ENCODE assay signal across 28 cellular contexts in genomic region chr18:58596265-58596681, GRCh38. TPM values are rescaled to one million over a fixed set of nuclear protein-coding genes. Genes with fewer than 3 reads are reported as not detected.
DNase-seq lines count a peak whose midpoint lies in the region; ATAC-seq and TF ChIP-seq lines count a peak whose summit lies in the region.
"Had no signal": no experiment of that assay in that cellular context is flagged by ENCODE, and none has a peak within 500 bp of the region (broad histone marks: within the 10 kb centered on the region; RNA-seq: fewer than 3 reads in every experiment).

No MANE protein-coding gene starts in this region.

- 92% methylated on average over 2 of the region's 5 CpGs; no CpG with 5 or more reads in 1 of the 2 experiments for WGBS in IMR-90 (ENCODE audit: extremely low coverage in 2 of 2, insufficient read length in 1 of 2), 2 experiments
- 36 to 47% (median 41%) methylated on average over 3 to 5 of the region's 5 CpGs for WGBS in heart left ventricle, 4 donors

- no peaks in the 10 kb centered on the region for H3K36me3 Mint-ChIP-seq in nephron (ENCODE audit: low read depth)

- H2AFZ ChIP-seq in IMR-90 (replicated peaks; ENCODE audit: low read length, poor library complexity): no peak overlapping the region

- H3K36me3 ChIP-seq in BE2C (no peaks in the 10 kb centered on the region), IMR-90 (ENCODE audit: control insufficient read depth, insufficient read depth, low read length) (no peaks in the 10 kb centered on the region), heart left ventricle (peaks cover 0 to 8% (median 0%) of the 10 kb centered on the region in 9 donors)
- H3K36me3 ChIP-seq: colonic mucosa, esophagus squamous epithelium, gastroesophageal sphincter, lower lobe of right lung, spleen, uterus had no signal

- intact Hi-C loops in IMR-90 (cut with micrococcal nuclease) (no loop called here), heart left ventricle (cut with DNase I) (loop anchor here in 3 of 10 donors (5.0 to 10.0 kb wide), 3 partner anchors 49 to 76 kb away; partner anchors contain the start of gene MALT1 (in 1 of the 3))

- H3K18ac ChIP-seq in IMR-90 (ENCODE audit: low read depth, low read length): no peak overlapping the region

- POLR2A ChIA-PET in IMR-90 (lab: Charles Lee; ENCODE audit: unreplicated experiment): interaction anchor here (0.6 kb wide), 1 partner anchor 166 kb away, joined by 5 read pairs; no protein-coding TSS in a partner anchor

- BruUV-seq in IMR-90 (replicated peaks; lab: Mats Ljungman, UMichigan): no TSS peak

- CTCF ChIA-PET in IMR-90 (lab: Yijun Ruan, JAX): no interaction called here

- H3K27ac ChIP-seq in IMR-90 (ENCODE audit: insufficient read depth, low read length) (no peak overlapping the region), heart left ventricle (peak overlapping the region in 9 of 12 donors; percentile 32 to 86 (median 55))
- H3K27ac ChIP-seq: body of pancreas, colonic mucosa, esophagus squamous epithelium, gastroesophageal sphincter, lower lobe of right lung, spleen, uterus had no signal

- 0 out of 2 replicates have a peak overlapping the region, but pooled peaks have one; percentile 16 for H3K4ac ChIP-seq in IMR-90 (ENCODE audit: low read depth, low read length)

- peak overlapping the region; percentile 56; the same call in 1 of the 2 replicates for H4K91ac ChIP-seq in IMR-90 (ENCODE audit: insufficient read depth, low read depth, low read length)

- H2AK5ac ChIP-seq in IMR-90 (ENCODE audit: low read depth, low read length): no peak overlapping the region

- no peak overlapping the region for H3K4me3 ChIP-seq in BE2C (ENCODE audit: low read depth, low read length)
- no peak overlapping the region for H3K4me3 ChIP-seq in IMR-90 (ENCODE audit: insufficient read depth, low read depth, low read length)
- H3K4me3 ChIP-seq in heart left ventricle: no peak overlapping the region
- no peak overlapping the region for H3K4me3 ChIP-seq in foreskin fibroblast (ENCODE audit: low read depth in 1 of 2, low read length in 2 of 2)
- H3K4me3 ChIP-seq: body of pancreas, colonic mucosa, esophagus squamous epithelium, gastroesophageal sphincter, lower lobe of right lung, spleen, uterus had no signal

- peak; percentile 15 for DNase-seq in BE2C
- DNase-seq in IMR-90: no peak
- peak in 2 of 5 donors; percentile 52 to 63 for DNase-seq in heart left ventricle
- DNase-seq in foreskin fibroblast: no peak
- DNase-seq: activated CD4-positive, alpha-beta T cell treated with anti-CD3 and anti-CD28 coated beads for 1 hour; activated CD8-positive, alpha-beta T cell treated with anti-CD3 and anti-CD28 coated beads, Interleukin-2, amount 10 ng/mL, durations not matched to agents 7 days and 5 days; activated T-cell treated with anti-CD3 and anti-CD28 coated beads, Interleukin-2, amount 50 U/mL, for 1 hour; body of pancreas; Calu3; colonic mucosa; DND-41; esophagus squamous epithelium; lower lobe of right lung; NCI-H1105 treated with DMSO at 0.1 percent for 48 hours; NCI-H2029 treated with DMSO at 0.1 percent for 48 hours; NCI-H226; SIG-M5; spleen; stimulated activated CD4-positive, alpha-beta T cell treated with anti-CD3 and anti-CD28 coated beads, Interleukin-4, amount 100 ng/mL, for 1 hour; stimulated activated naive CD4-positive, alpha-beta T cell; T-cell; uterus had no signal

- no peak for ATAC-seq in IMR-90 (ENCODE audit: low read depth)
- peak; percentile 14 to 65 (median 42) for ATAC-seq in heart left ventricle
- ATAC-seq in HG03457 (IDR thresholded peaks at IDR 0.05; ENCODE audit: unreplicated experiment): no peak
- ATAC-seq in GM19035 (IDR thresholded peaks at IDR 0.05; ENCODE audit: unreplicated experiment): no peak
- ATAC-seq in GM18502 (IDR thresholded peaks at IDR 0.05; ENCODE audit: poor library complexity, unreplicated experiment): no peak
- ATAC-seq: activated CD8-positive, alpha-beta T cell treated with anti-CD3 and anti-CD28 coated beads, Interleukin-2, amount 10 ng/mL, durations not matched to agents 7 days and 5 days; body of pancreas; gastroesophageal sphincter; lower lobe of right lung; T-cell had no signal

- H2BK120ac ChIP-seq in IMR-90 (ENCODE audit: low read depth, low read length): peak overlapping the region; percentile 45; the same call in 1 of the 2 replicates

- H3K9me1 ChIP-seq in IMR-90 (ENCODE audit: insufficient read depth, low read length): peaks cover 10% of the 10 kb centered on the region

- H4K8ac ChIP-seq in IMR-90 (ENCODE audit: low read depth in 2 of 2, low read length in 2 of 2): no peak overlapping the region

- H2BK20ac ChIP-seq in IMR-90 (ENCODE audit: low read depth, low read length): no peak overlapping the region

- TF ChIP-seq CTCF in BE2C (IDR thresholded peaks at IDR 0.05; ENCODE audit: low read depth, low read length): no peak
- TF ChIP-seq CTCF in IMR-90 (conservative IDR thresholded peaks at IDR 0.05; ENCODE audit: low read depth, low read length): no peak
- TF ChIP-seq CTCF in heart left ventricle (IDR thresholded peaks at IDR 0.05): peak in 1 of 12 donors; percentile 16
- TF ChIP-seq CTCF in nephron (IDR thresholded peaks at IDR 0.05; ENCODE audit: unreplicated experiment in 3 of 3): no peak
- no peak for TF ChIP-seq CTCF in foreskin fibroblast (IDR thresholded peaks at IDR 0.05; ENCODE audit: low read depth, low read length)

- no peak overlapping the region for H2BK5ac ChIP-seq in IMR-90 (ENCODE audit: low read depth, low read length, poor library complexity, severe bottlenecking)

- H3K27ac Mint-ChIP-seq in nephron: peak overlapping the region in 2 of 3 experiments; percentile 57 to 70
- H3K27ac Mint-ChIP-seq: activated CD8-positive, alpha-beta T cell treated with anti-CD3 and anti-CD28 coated beads, Interleukin-2, amount 10 ng/mL, durations not matched to agents 7 days and 5 days; T-cell had no signal

- no peak overlapping the region for H2AK9ac ChIP-seq in IMR-90 (replicated peaks; ENCODE audit: low read depth, low read length, poor library complexity)

- peaks cover 33% of the 10 kb centered on the region for H3K4me1 Mint-ChIP-seq in nephron

- H4K5ac ChIP-seq in IMR-90 (ENCODE audit: low read depth, low read length): no peak overlapping the region

- H3K9me3 ChIP-seq in BE2C: no peaks in the 10 kb centered on the region
- H3K9me3 ChIP-seq in IMR-90 (ENCODE audit: control insufficient read depth, insufficient read depth, low read length): peaks cover 7% of the 10 kb centered on the region
- H3K9me3 ChIP-seq in heart left ventricle: peaks cover 0 to 13% (median 2%) of the 10 kb centered on the region in 12 donors
- H3K9me3 ChIP-seq: colonic mucosa, uterus had no signal

- H3K27me3 ChIP-seq in BE2C (no peaks in the 10 kb centered on the region), IMR-90 (ENCODE audit: control insufficient read depth, insufficient read depth, low read length) (no peaks in the 10 kb centered on the region), heart left ventricle (no peaks in the 10 kb centered on the region)
- H3K27me3 ChIP-seq: body of pancreas, colonic mucosa, esophagus squamous epithelium, gastroesophageal sphincter, spleen, uterus had no signal

- H3K4me1 ChIP-seq in BE2C (no peaks in the 10 kb centered on the region), IMR-90 (ENCODE audit: control insufficient read depth, insufficient read depth, low read length) (peaks cover 4% of the 10 kb centered on the region), heart left ventricle (peaks cover 0 to 61% (median 29%) of the 10 kb centered on the region in 12 donors)
- H3K4me1 ChIP-seq: body of pancreas, colonic mucosa, gastroesophageal sphincter, lower lobe of right lung, spleen, uterus had no signal

- H3K27me3 Mint-ChIP-seq in nephron (ENCODE audit: low read depth): no peaks in the 10 kb centered on the region
- H3K27me3 Mint-ChIP-seq: T-cell had no signal

- H3K79me1 ChIP-seq in IMR-90 (ENCODE audit: low read depth in 1 of 2, low read length in 2 of 2): no peaks in the 10 kb centered on the region

- no peak overlapping the region for H3K9ac ChIP-seq in IMR-90 (ENCODE audit: low read depth, low read length)

- no peak overlapping the region for H3K56ac ChIP-seq in IMR-90 (ENCODE audit: extremely low read depth, insufficient read depth, low read length)

- TF ChIP-seq RAD21 in IMR-90 (IDR thresholded peaks at IDR 0.05; ENCODE audit: low read length): no peak

- peaks cover 3% of the 10 kb centered on the region for H3K9me3 Mint-ChIP-seq in nephron

- H3K23ac ChIP-seq in IMR-90 (ENCODE audit: low read depth, low read length): no peak overlapping the region

- H3K4me3 Mint-ChIP-seq in nephron: no peak overlapping the region
- H3K4me3 Mint-ChIP-seq: activated CD8-positive, alpha-beta T cell treated with anti-CD3 and anti-CD28 coated beads, Interleukin-2, amount 10 ng/mL, durations not matched to agents 7 days and 5 days; T-cell had no signal

- in situ Hi-C loops in IMR-90 (cut with MboI; ENCODE audit: low sequenced_read_pairs): no loop called here

- TF ChIP-seq POLR2A in IMR-90 (IDR thresholded peaks at IDR 0.05; ENCODE audit: low read depth, low read length): no peak
- TF ChIP-seq POLR2A in heart left ventricle (IDR thresholded peaks at IDR 0.05): no peak

- H3K4me2 ChIP-seq in IMR-90 (ENCODE audit: low read depth, low read length): no peak overlapping the region

- H3K14ac ChIP-seq in IMR-90 (replicated peaks; ENCODE audit: low read depth, low read length): 0 out of 2 replicates have a peak overlapping the region, but pooled peaks have one; percentile 21

- no peaks in the 10 kb centered on the region for H4K20me1 ChIP-seq in IMR-90 (ENCODE audit: insufficient read depth, low read length)

- dilution Hi-C loops in IMR-90 (cut with HindIII; ENCODE audit: low sequenced_read_pairs, unreplicated experiment): no loop called here

- H2BK15ac ChIP-seq in IMR-90 (ENCODE audit: low read depth, low read length): no peak overlapping the region

TF ChIP-seq in IMR-90, 13 proteins besides CTCF, POLR2A, EP300 and RAD21 (continues in another document):
- TF ChIP-seq BHLHE40 (IDR thresholded peaks at IDR 0.05; ENCODE audit: low read depth, low read length) (no peak), SMC3 (IDR thresholded peaks at IDR 0.05; ENCODE audit: low read depth, low read length) (no peak), NFE2L2 (IDR thresholded peaks at IDR 0.05; ENCODE audit: low read depth, low read length) (no peak), CEBPB (IDR thresholded peaks at IDR 0.05; ENCODE audit: low read depth, low read length) (no peak), FOS (IDR thresholded peaks at IDR 0.05; ENCODE audit: low read depth, low read length) (no peak)

RNA-seq across cellular contexts. Expression of gene ALPK2, which starts 32.6 kb away (rescaled TPM):
- not detected for polyA plus RNA-seq in BE2C (2012; ENCODE audit: insufficient read depth, insufficient read length, low read depth)
- total RNA-seq in IMR-90 (2012; rRNA removed): 81.7 and 89.1 TPM in 2 replicates
- polyA plus RNA-seq in IMR-90 (2012; rRNA removed): 28.0 and 33.7 TPM in 2 replicates
- 4.9 and 5.7 TPM in 2 replicates for polyA plus RNA-seq in IMR-90 (2012; cell fraction: cytosol; rRNA removed)
- 29.8 and 206 TPM in 2 replicates for polyA plus RNA-seq in IMR-90 (2012; cell fraction: nucleus; rRNA removed; ENCODE audit: low replicate concordance)
- 100 to 1,000 TPM in 8 of 9 donors, 10 to 100 TPM in 1; 99.7 to 224 (median 159) TPM for total RNA-seq in heart left ventricle
- 10 to 100 TPM; 13.2 to 31.5 TPM for polyA plus RNA-seq in heart left ventricle
- total RNA-seq: activated CD8-positive, alpha-beta T cell treated with anti-CD3 and anti-CD28 coated beads, Interleukin-2, amount 10 ng/mL, durations not matched to agents 7 days and 5 days; Calu3; lower lobe of right lung; pulmonary artery endothelial cell had no signal

Comparison
In these comparisons a context has a peak if more than half of its experiments do, and no peak if none do; other contexts are left out.
1. ATAC-seq: peak in heart left ventricle (4 of 4); none in IMR-90 (single experiment), HG03457 (single experiment), GM19035 (single experiment) and GM18502 (single experiment).